ENCODE assay signal across 1 cellular context in genomic region chr6:132235596-132236280, GRCh38.
TF ChIP-seq lines count a peak whose summit lies in the region.

No MANE protein-coding gene starts in this region.

TF ChIP-seq in SK-N-SH treated with all-trans-retinoic acid at 6 μM for 48 hours, 23 proteins besides CTCF, POLR2A, EP300 and RAD21 (continued from another document):
- no peak for TF ChIP-seq ZC3H10 (CRISPR knock-in tag; IDR thresholded peaks at IDR 0.05)
